ENCODE assay signal across 8 cellular contexts in genomic region chr11:112961751-112962747, GRCh38. TPM values are rescaled to one million over a fixed set of nuclear protein-coding genes. Genes with fewer than 3 reads are reported as not detected.
DNase-seq lines count a peak whose midpoint lies in the region; ATAC-seq and TF ChIP-seq lines count a peak whose summit lies in the region.

No MANE protein-coding gene starts in this region.

- H3K4me3 ChIP-seq in cardiac muscle cell (peak overlapping the region; percentile 77), ovary (peak overlapping the region; percentile 62)

- 0 to 1% (median 1%) methylated on average over 81 to 91 of the region's 91 CpGs for WGBS in ovary, 3 donors

- peak overlapping the region; percentile 6 for H3K27ac ChIP-seq in cardiac muscle cell
- peak overlapping the region in 1 of 2 donors; percentile 33 for H3K27ac ChIP-seq in ovary

- no peaks in the 10 kb centered on the region for H3K27me3 ChIP-seq in cardiac muscle cell
- no peaks in the 10 kb centered on the region for H3K27me3 ChIP-seq in ovary

- DNase-seq in DMS79 treated with DMSO at 0.1 percent for 48 hours (lab: John Stamatoyannopoulos, UW) (peak; percentile 61), NCI-H1105 treated with DMSO at 0.1 percent for 48 hours (lab: John Stamatoyannopoulos, UW) (peak; percentile 63), cardiac muscle cell (ENCODE audit: low read depth in 1 of 2, low spot score in 1 of 2) (peak; percentile 8 to 76), ovary (peak; percentile 38 to 69 (median 41)), MV-4-11 (lab: John Stamatoyannopoulos, UW) (no peak), SW 1271 (lab: John Stamatoyannopoulos, UW) (no peak)
- peak; percentile 4 to 9 for DNase-seq in activated T-cell treated with anti-CD3 and anti-CD28 coated beads, Interleukin-2, amount 50 U/mL, for 72 hours

- H3K9me3 Mint-ChIP-seq in activated T-cell treated with anti-CD3 and anti-CD28 coated beads, Interleukin-2, amount 50 U/mL, for 72 hours, result peaks cover 0 to 3% of the 10 kb centered on the region in 2 donors

- ATAC-seq in activated T-cell treated with anti-CD3 and anti-CD28 coated beads, Interleukin-2, amount 50 U/mL, for 72 hours (replicated peaks in 1 of 2), result peak; percentile 55 to 66
- ATAC-seq in GM21360 (IDR thresholded peaks at IDR 0.05; ENCODE audit: unreplicated experiment), result no peak

- H3K4me1 Mint-ChIP-seq in activated T-cell treated with anti-CD3 and anti-CD28 coated beads, Interleukin-2, amount 50 U/mL, for 72 hours (ENCODE audit: low read depth), result peaks cover 12% of the 10 kb centered on the region

- H3K9me3 ChIP-seq in cardiac muscle cell (ENCODE audit: low read depth), result no peaks in the 10 kb centered on the region
- no peaks in the 10 kb centered on the region for H3K9me3 ChIP-seq in ovary

- no peak overlapping the region for H3K27ac Mint-ChIP-seq in activated T-cell treated with anti-CD3 and anti-CD28 coated beads, Interleukin-2, amount 50 U/mL, for 72 hours

- no peak for TF ChIP-seq EP300 in ovary (IDR thresholded peaks at IDR 0.05)

- H3K27me3 Mint-ChIP-seq in activated T-cell treated with anti-CD3 and anti-CD28 coated beads, Interleukin-2, amount 50 U/mL, for 72 hours (ENCODE audit: low read depth), result peaks cover 70% of the 10 kb centered on the region

- H3K4me1 ChIP-seq in cardiac muscle cell (ENCODE audit: low read depth) (peaks cover 12% of the 10 kb centered on the region), ovary (ENCODE audit: insufficient read depth) (no peaks in the 10 kb centered on the region)

- intact Hi-C loops in ovary (cut with DNase I), result loop anchor here in 1 of 4 donors (10.0 kb wide), 1 partner anchor 153 kb away; no protein-coding TSS in a partner anchor

- peaks cover 0 to 2% of the 10 kb centered on the region in 2 donors for H3K36me3 Mint-ChIP-seq in activated T-cell treated with anti-CD3 and anti-CD28 coated beads, Interleukin-2, amount 50 U/mL, for 72 hours (ENCODE audit: insufficient read depth in 2 of 2)

- TF ChIP-seq CTCF in cardiac muscle cell (IDR thresholded peaks at IDR 0.05; ENCODE audit: low read depth, low read length) (no peak), ovary (IDR thresholded peaks at IDR 0.05) (no peak)

- H3K4me3 Mint-ChIP-seq in activated T-cell treated with anti-CD3 and anti-CD28 coated beads, Interleukin-2, amount 50 U/mL, for 72 hours, result peak overlapping the region; percentile 89

- H3K36me3 ChIP-seq in cardiac muscle cell (no peaks in the 10 kb centered on the region), ovary (no peaks in the 10 kb centered on the region)

- TF ChIP-seq POLR2A in ovary (IDR thresholded peaks at IDR 0.05), result no peak

RNA-seq across cellular contexts. Expression of gene NCAM1, which starts 0.8 kb away (rescaled TPM):
- total RNA-seq in activated T-cell treated with anti-CD3 and anti-CD28 coated beads, Interleukin-2, amount 50 U/mL, for 72 hours, result under 1 TPM in 1 of 2 donors, not detected in 1; 0.60 TPM
- 113 and 203 TPM in 2 replicates for total RNA-seq in cardiac muscle cell
- 61.9 and 97.0 TPM in 2 replicates for polyA plus RNA-seq in cardiac muscle cell
- total RNA-seq in ovary, result 100 to 1,000 TPM in 4 of 7 donors, 10 to 100 TPM in 3; 57.7 to 194 (median 114) TPM
- polyA plus RNA-seq in ovary, result 100 to 1,000 TPM in 1 of 2 donors, 10 to 100 TPM in 1; 23.0 to 106 TPM

Comparison
In these comparisons a context has a peak if more than half of its experiments do, and no peak if none do; other contexts are left out.
1. DNase-seq: peak in DMS79 treated with DMSO at 0.1 percent for 48 hours (single experiment), NCI-H1105 treated with DMSO at 0.1 percent for 48 hours (single experiment), activated T-cell treated with anti-CD3 and anti-CD28 coated beads, Interleukin-2, amount 50 U/mL, for 72 hours (2 of 2), cardiac muscle cell (2 of 2) and ovary (5 of 5); none in MV-4-11 (single experiment) and SW 1271 (0 of 2).
2. RNA of gene NCAM1, which starts 0.8 kb away (total RNA-seq): 113 to 203 TPM in cardiac muscle cell and 57.7 to 194 TPM in ovary; 0.60 TPM in activated T-cell treated with anti-CD3 and anti-CD28 coated beads, Interleukin-2, amount 50 U/mL, for 72 hours; every median in the first group is over 10 times any median in the second.